8 cellular contexts compared by ENCODE assay signal in genomic region chr6:163667372-163668060, GRCh38.
DNase-seq lines count a peak whose midpoint lies in the region; ATAC-seq lines count a peak whose summit lies in the region.

No MANE protein-coding gene starts in this region.

- H3K4me3 Mint-ChIP-seq in activated T-cell treated with anti-CD3 and anti-CD28 coated beads, Interleukin-2, amount 50 U/mL, for 4 hours = peak overlapping the region; percentile 48

- H3K27me3 Mint-ChIP-seq in activated T-cell treated with anti-CD3 and anti-CD28 coated beads, Interleukin-2, amount 50 U/mL, for 4 hours (ENCODE audit: low read depth) = peaks cover 3% of the 10 kb centered on the region

- peaks cover 11% of the 10 kb centered on the region for H3K4me1 Mint-ChIP-seq in activated T-cell treated with anti-CD3 and anti-CD28 coated beads, Interleukin-2, amount 50 U/mL, for 4 hours (ENCODE audit: low read depth)

- ATAC-seq in activated T-cell treated with anti-CD3 and anti-CD28 coated beads, Interleukin-2, amount 50 U/mL, for 4 hours = peak; percentile 18 to 21
- ATAC-seq in HG03060 (IDR thresholded peaks at IDR 0.05; ENCODE audit: low read depth, unreplicated experiment) = peak; percentile 97

- DNase-seq in activated T-cell treated with anti-CD3 and anti-CD28 coated beads, Interleukin-2, amount 50 U/mL, for 4 hours = no peak
- DNase-seq in activated T-cell treated with anti-CD3 and anti-CD28 coated beads, Interleukin-2, amount 50 U/mL, for 48 hours = no peak
- DNase-seq in SIG-M5 (lab: John Stamatoyannopoulos, UW) (peak; percentile 87), iris pigment epithelial cell (ENCODE audit: low read depth) (peak; percentile 77), NCI-H1105 treated with DMSO at 0.1 percent for 48 hours (lab: John Stamatoyannopoulos, UW) (no peak), DMS 273 (lab: John Stamatoyannopoulos, UW; ENCODE audit: unreplicated experiment) (no peak)
- DNase-seq in activated CD8-positive, alpha-beta memory T cell treated with anti-CD3 and anti-CD28 coated beads for 24 hours = no peak

- H3K36me3 Mint-ChIP-seq in activated T-cell treated with anti-CD3 and anti-CD28 coated beads, Interleukin-2, amount 50 U/mL, for 4 hours (ENCODE audit: insufficient read depth) = no peaks in the 10 kb centered on the region

- no peaks in the 10 kb centered on the region for H3K9me3 Mint-ChIP-seq in activated T-cell treated with anti-CD3 and anti-CD28 coated beads, Interleukin-2, amount 50 U/mL, for 4 hours

Comparison
In these comparisons a context has a peak if more than half of its experiments do, and no peak if none do; other contexts are left out.
1. DNase-seq: peak in SIG-M5 (single experiment) and iris pigment epithelial cell (single experiment); none in activated T-cell treated with anti-CD3 and anti-CD28 coated beads, Interleukin-2, amount 50 U/mL, for 4 hours (single experiment), activated T-cell treated with anti-CD3 and anti-CD28 coated beads, Interleukin-2, amount 50 U/mL, for 48 hours (0 of 2), activated CD8-positive, alpha-beta memory T cell treated with anti-CD3 and anti-CD28 coated beads for 24 hours (single experiment), NCI-H1105 treated with DMSO at 0.1 percent for 48 hours (single experiment) and DMS 273 (single experiment).